In genomic region chr3:9500108-9501050, GRCh38 we compare ENCODE assay signal across 8 cellular contexts. TPM values are rescaled to one million over a fixed set of nuclear protein-coding genes. Genes with fewer than 3 reads are reported as not detected.
A peak's percentile ranks its signal among the peaks of the same experiment; 100 is the strongest.
DNase-seq lines count a peak whose midpoint lies in the region; ATAC-seq, FAIRE-seq and TF ChIP-seq lines count a peak whose summit lies in the region.

No MANE protein-coding gene starts in this region.

- peak overlapping the region; percentile 74 for H3K4me3 Mint-ChIP-seq in astrocyte (ENCODE audit: unreplicated experiment)

- H3K79me2 ChIP-seq in astrocyte (ENCODE audit: insufficient read depth, low read length), result no peaks in the 10 kb centered on the region

- H3K9ac ChIP-seq in astrocyte (ENCODE audit: low read length) (no peak overlapping the region), iPS-20b (ENCODE audit: low read depth, low read length) (peak overlapping the region; percentile 72; the same call in 1 of the 2 replicates)

- H3K27ac ChIP-seq in astrocyte (ENCODE audit: low read depth, low read length), result no peak overlapping the region
- H3K27ac ChIP-seq in iPS-20b (ENCODE audit: low read length), result no peak overlapping the region

- peak overlapping the region; percentile 59 for H3K27ac Mint-ChIP-seq in astrocyte (ENCODE audit: unreplicated experiment)

- peaks cover 32% of the 10 kb centered on the region for H3K4me1 ChIP-seq in astrocyte (ENCODE audit: insufficient read depth, low read length)
- no peaks in the 10 kb centered on the region; the same call in 1 of the 2 replicates for H3K4me1 ChIP-seq in iPS-20b (ENCODE audit: insufficient read depth, low read length)

- FAIRE-seq in astrocyte (lab: Jason Lieb, UNC), result no peak

- ATAC-seq in HG03520 (IDR thresholded peaks at IDR 0.05; ENCODE audit: unreplicated experiment), result peak; percentile 68
- ATAC-seq in GM19328 (IDR thresholded peaks at IDR 0.05; ENCODE audit: unreplicated experiment), result no peak

- peaks cover 8% of the 10 kb centered on the region for H3K4me1 Mint-ChIP-seq in astrocyte (ENCODE audit: low read depth, unreplicated experiment)

- DNase-seq in G401 (ENCODE audit: low spot score) (peak; percentile 14), T-helper 1 cell (peak; percentile 24 to 60 (median 48)), astrocyte (ENCODE audit: low read depth) (peak; percentile 34), T1000 (lab: John Stamatoyannopoulos, UW) (no peak)
- DNase-seq in stimulated activated CD4-positive, alpha-beta T cell treated with anti-CD3 and anti-CD28 coated beads, Interleukin-1b, Interleukin-23, amount 100 ng/mL, for 48 hours, result peak; percentile 76

- H3K9me3 ChIP-seq in astrocyte (ENCODE audit: insufficient read depth, low read depth, low read length) (no peaks in the 10 kb centered on the region), iPS-20b (ENCODE audit: insufficient read depth, low read depth, low read length) (no peaks in the 10 kb centered on the region)

- peaks cover 2% of the 10 kb centered on the region for H3K36me3 Mint-ChIP-seq in astrocyte (ENCODE audit: low read depth, unreplicated experiment)

- H3K4me2 ChIP-seq in astrocyte (ENCODE audit: low read length), result peak overlapping the region; percentile 85

- H3K9me3 Mint-ChIP-seq in astrocyte (ENCODE audit: unreplicated experiment), result no peaks in the 10 kb centered on the region

- H3K27me3 Mint-ChIP-seq in astrocyte (ENCODE audit: low read depth, unreplicated experiment), result peaks cover 15% of the 10 kb centered on the region

- peak; percentile 67 for TF ChIP-seq CTCF in astrocyte (IDR thresholded peaks at IDR 0.05; ENCODE audit: insufficient read depth, low read depth, low read length)

- no peaks in the 10 kb centered on the region for H3K27me3 ChIP-seq in astrocyte (ENCODE audit: insufficient read depth, low read length)
- H3K27me3 ChIP-seq in iPS-20b (ENCODE audit: insufficient read depth, low read length), result peaks cover 36% of the 10 kb centered on the region

- peak overlapping the region; percentile 0 for H2AFZ ChIP-seq in astrocyte (ENCODE audit: low read depth, low read length)

- H3K4me3 ChIP-seq in astrocyte (ENCODE audit: insufficient read depth, low read depth, low read length) (peak overlapping the region; percentile 6), iPS-20b (ENCODE audit: low read length) (peak overlapping the region; percentile 86)

- H3K36me3 ChIP-seq in astrocyte (ENCODE audit: insufficient read depth, low read length) (no peaks in the 10 kb centered on the region), iPS-20b (ENCODE audit: insufficient read depth, low read depth, low read length) (no peaks in the 10 kb centered on the region)

- peaks cover 3% of the 10 kb centered on the region for H4K20me1 ChIP-seq in astrocyte (ENCODE audit: insufficient read depth, low read length)

- in situ Hi-C loops in G401 (cut with HindIII; ENCODE audit: low sequenced_read_pairs), result no loop called here

RNA-seq across cellular contexts. Expression of gene LHFPL4, which starts 53.2 kb away (rescaled TPM):
- not detected in 2 replicates for total RNA-seq in G401 (2014; rRNA removed; shearing (Covaris generic))
- total RNA-seq in astrocyte, result 0.11 TPM in 1 of 2 replicates, not detected in the other
